In genomic region chr18:76564636-76565237, GRCh38 we compare ENCODE assay signal across 10 cellular contexts.
DNase-seq lines count a peak whose midpoint lies in the region; ATAC-seq and TF ChIP-seq lines count a peak whose summit lies in the region.
"Had no signal": no experiment of that assay in that cellular context is flagged by ENCODE, and none has a peak within 500 bp of the region (broad histone marks: within the 10 kb centered on the region; RNA-seq: fewer than 3 reads in every experiment).

No MANE protein-coding gene starts in this region.

- H3K4me2 ChIP-seq in GM23248 (ENCODE audit: unreplicated experiment): peak overlapping the region; percentile 85

- H3K9me3 ChIP-seq in GM23248 (ENCODE audit: low read depth) (no peaks in the 10 kb centered on the region), adipocyte (ENCODE audit: control insufficient read depth, low read length) (no peaks in the 10 kb centered on the region), iPS-18a (ENCODE audit: control insufficient read depth, low read depth, low read length) (no peaks in the 10 kb centered on the region)

- H3K79me2 ChIP-seq in GM23248 (ENCODE audit: insufficient read depth): no peaks in the 10 kb centered on the region; the same call in 1 of the 2 replicates

- peak overlapping the region; percentile 66 for H2AFZ ChIP-seq in GM23248

- DNase-seq in GM23248 (no peak), adipocyte (ENCODE audit: low read depth) (no peak), retinal pigment epithelial cell (ENCODE audit: low read depth) (no peak), GF-D8 (lab: John Stamatoyannopoulos, UW) (no peak), activated gamma-delta T cell (lab: John Stamatoyannopoulos, UW) (no peak)
- DNase-seq: NCI-H1092 treated with DMSO at 0.1 percent for 48 hours; stimulated activated CD8-positive, alpha-beta memory T cell treated with anti-CD3 and anti-CD28 coated beads, Interleukin-4, amount 100 ng/mL, for 48 hours had no signal

- no peaks in the 10 kb centered on the region for H4K20me1 ChIP-seq in GM23248 (ENCODE audit: insufficient read depth)

- H3K27ac ChIP-seq in GM23248 (peak overlapping the region; percentile 96), iPS-18a (ENCODE audit: low read length) (no peak overlapping the region)

- H3F3A ChIP-seq in GM23248 (ENCODE audit: insufficient read depth): peaks cover 23% of the 10 kb centered on the region

- WGBS in GM23248 (ENCODE audit: low coverage in 1 of 2, low lambda C conversion rate in 2 of 2, missing lambda C conversion rate in 2 of 2), 2 experiments: 5 to 7% methylated on average over 4 of the region's 4 CpGs

- no peaks in the 10 kb centered on the region for H3K9me2 ChIP-seq in GM23248 (ENCODE audit: insufficient read depth)

- no peak for ATAC-seq in HG03175 (IDR thresholded peaks at IDR 0.05; ENCODE audit: unreplicated experiment)
- no peak for ATAC-seq in GM21447 (IDR thresholded peaks at IDR 0.05; ENCODE audit: unreplicated experiment)

- H3K4me3 ChIP-seq in GM23248 (peak overlapping the region; percentile 76), adipocyte (ENCODE audit: low read length) (peak overlapping the region; percentile 81), iPS-18a (ENCODE audit: low read length) (peak overlapping the region; percentile 53), retinal pigment epithelial cell (ENCODE audit: low read length) (peak overlapping the region; percentile 26)

- H3K9ac ChIP-seq in GM23248: peak overlapping the region; percentile 81
- H3K9ac ChIP-seq in adipocyte (ENCODE audit: low read length): peak overlapping the region; percentile 85
- H3K9ac ChIP-seq in iPS-18a (ENCODE audit: low read length): no peak overlapping the region

- no peaks in the 10 kb centered on the region for H3K27me3 ChIP-seq in GM23248 (replicated peaks; ENCODE audit: insufficient read depth)
- H3K27me3 ChIP-seq in adipocyte (replicated peaks; ENCODE audit: control insufficient read depth, insufficient read depth, low read length): no peaks in the 10 kb centered on the region
- no peaks in the 10 kb centered on the region for H3K27me3 ChIP-seq in iPS-18a (ENCODE audit: control insufficient read depth, insufficient read depth, low read length)

- TF ChIP-seq CTCF in retinal pigment epithelial cell (conservative IDR thresholded peaks at IDR 0.05; ENCODE audit: low read depth, low read length): no peak

- in situ Hi-C loops in GM23248 (cut with MboI): no loop called here

- peaks cover 21% of the 10 kb centered on the region for H3K4me1 ChIP-seq in GM23248 (ENCODE audit: insufficient read depth)
- H3K4me1 ChIP-seq in adipocyte (ENCODE audit: control insufficient read depth, insufficient read depth, low read length): peaks cover 12% of the 10 kb centered on the region
- peaks cover 14% of the 10 kb centered on the region for H3K4me1 ChIP-seq in iPS-18a (ENCODE audit: control insufficient read depth, low read depth, low read length)

- H3K36me3 ChIP-seq in GM23248 (ENCODE audit: low read depth): no peaks in the 10 kb centered on the region
- no peaks in the 10 kb centered on the region for H3K36me3 ChIP-seq in adipocyte (ENCODE audit: control insufficient read depth, insufficient read depth, low read length, severe bottlenecking)
- no peaks in the 10 kb centered on the region for H3K36me3 ChIP-seq in iPS-18a (ENCODE audit: control insufficient read depth, low read depth, low read length)

Comparison
In these comparisons a context has a peak if more than half of its experiments do, and no peak if none do; other contexts are left out.
1. H3K4me3 ChIP-seq: peak in every context shown above with its lines; median percentile 81 in adipocyte; 76 in GM23248; 53 in iPS-18a; 26 in retinal pigment epithelial cell.